15 cellular contexts compared by ENCODE assay signal in the genomic region with DNA sequence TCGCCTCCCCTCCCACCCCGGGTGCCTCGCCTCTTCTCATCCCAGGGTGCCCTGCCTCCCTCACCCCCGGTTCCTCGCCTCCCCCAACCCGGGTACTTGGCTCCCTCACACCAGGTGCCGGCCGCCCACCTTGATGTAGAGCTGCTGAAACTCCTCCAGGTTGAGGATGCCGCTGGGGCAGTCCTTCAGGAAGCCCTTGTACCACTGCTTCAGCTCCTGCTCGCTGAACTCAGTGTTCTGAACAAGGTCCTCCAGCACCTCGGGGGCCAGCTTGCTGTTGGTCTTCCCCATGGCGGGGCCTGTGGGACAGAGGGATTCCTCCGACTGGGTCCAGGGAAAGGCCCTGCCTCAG. TPM values are rescaled to one million over a fixed set of nuclear protein-coding genes. Genes with fewer than 3 reads are reported as not detected.
"Had no signal": no experiment of that assay in that cellular context is flagged by ENCODE, and none has a peak within 500 bp of the region (broad histone marks: within the 10 kb centered on the region; RNA-seq: fewer than 3 reads in every experiment).

No MANE protein-coding gene starts in this region.

- DNase-seq: activated gamma-delta T cell, cortex of kidney, hypothalamus, islet precursor cell, trophoblast cell had no signal

- H3K27ac ChIP-seq: vagina had no signal

- ATAC-seq: left colon had no signal

- H3K9me3 Mint-ChIP-seq: activated CD4-positive, alpha-beta memory T cell treated with anti-CD3 and anti-CD28 coated beads, Interleukin-2, amount 10 ng/mL, durations not matched to agents 7 days and 5 days; activated T-cell treated with anti-CD3 and anti-CD28 coated beads, Interleukin-2, amount 50 U/mL, for 24 hours; stimulated activated naive CD8-positive, alpha-beta T cell treated with anti-CD3 and anti-CD28 coated beads, Interleukin-15, Interleukin-2, amounts not matched to agents 100 ng/mL and 50 ng/mL, for 24 hours had no signal

- H3K27ac Mint-ChIP-seq: activated CD4-positive, alpha-beta memory T cell treated with anti-CD3 and anti-CD28 coated beads, Interleukin-2, amount 10 ng/mL, durations not matched to agents 7 days and 5 days; activated T-cell treated with anti-CD3 and anti-CD28 coated beads, Interleukin-2, amount 50 U/mL, for 24 hours had no signal

- H3K9me3 ChIP-seq: vagina had no signal

- H3K4me3 ChIP-seq: lung, vagina had no signal

- H3K36me3 ChIP-seq: vagina had no signal

- H3K4me3 Mint-ChIP-seq: activated CD4-positive, alpha-beta memory T cell treated with anti-CD3 and anti-CD28 coated beads, Interleukin-2, amount 10 ng/mL, durations not matched to agents 7 days and 5 days; activated T-cell treated with anti-CD3 and anti-CD28 coated beads, Interleukin-2, amount 50 U/mL, for 24 hours; brain; stimulated activated naive CD8-positive, alpha-beta T cell treated with anti-CD3 and anti-CD28 coated beads, Interleukin-15, Interleukin-2, amounts not matched to agents 100 ng/mL and 50 ng/mL, for 24 hours had no signal

- H3K27me3 ChIP-seq: vagina had no signal

RNA-seq across cellular contexts. Expression of a gene that starts 6.9 kb away (rescaled TPM):
- total RNA-seq: progenitor cell of endocrine pancreas had no signal

RNA-seq across cellular contexts. Expression of a gene that starts 12.4 kb away (rescaled TPM):
- total RNA-seq: activated CD4-positive, alpha-beta memory T cell treated with anti-CD3 and anti-CD28 coated beads, Interleukin-2, amount 10 ng/mL, durations not matched to agents 7 days and 5 days; left colon; lung; progenitor cell of endocrine pancreas; T-helper 2 cell treated with Interferon-gamma antibody and Interleukin-4, amounts not matched to agents 100 ng/mL and 5 ng/mL, for 36 hours; vagina had no signal
- polyA plus RNA-seq: lung, neural cell had no signal

RNA-seq across cellular contexts. Expression of a gene that starts 44.8 kb away (rescaled TPM):
- total RNA-seq: activated CD4-positive, alpha-beta memory T cell treated with anti-CD3 and anti-CD28 coated beads, Interleukin-2, amount 10 ng/mL, durations not matched to agents 7 days and 5 days had no signal
- polyA plus RNA-seq: neural cell had no signal
